Comparison of ENCODE assay signal across 8 cellular contexts in the genomic region with DNA sequence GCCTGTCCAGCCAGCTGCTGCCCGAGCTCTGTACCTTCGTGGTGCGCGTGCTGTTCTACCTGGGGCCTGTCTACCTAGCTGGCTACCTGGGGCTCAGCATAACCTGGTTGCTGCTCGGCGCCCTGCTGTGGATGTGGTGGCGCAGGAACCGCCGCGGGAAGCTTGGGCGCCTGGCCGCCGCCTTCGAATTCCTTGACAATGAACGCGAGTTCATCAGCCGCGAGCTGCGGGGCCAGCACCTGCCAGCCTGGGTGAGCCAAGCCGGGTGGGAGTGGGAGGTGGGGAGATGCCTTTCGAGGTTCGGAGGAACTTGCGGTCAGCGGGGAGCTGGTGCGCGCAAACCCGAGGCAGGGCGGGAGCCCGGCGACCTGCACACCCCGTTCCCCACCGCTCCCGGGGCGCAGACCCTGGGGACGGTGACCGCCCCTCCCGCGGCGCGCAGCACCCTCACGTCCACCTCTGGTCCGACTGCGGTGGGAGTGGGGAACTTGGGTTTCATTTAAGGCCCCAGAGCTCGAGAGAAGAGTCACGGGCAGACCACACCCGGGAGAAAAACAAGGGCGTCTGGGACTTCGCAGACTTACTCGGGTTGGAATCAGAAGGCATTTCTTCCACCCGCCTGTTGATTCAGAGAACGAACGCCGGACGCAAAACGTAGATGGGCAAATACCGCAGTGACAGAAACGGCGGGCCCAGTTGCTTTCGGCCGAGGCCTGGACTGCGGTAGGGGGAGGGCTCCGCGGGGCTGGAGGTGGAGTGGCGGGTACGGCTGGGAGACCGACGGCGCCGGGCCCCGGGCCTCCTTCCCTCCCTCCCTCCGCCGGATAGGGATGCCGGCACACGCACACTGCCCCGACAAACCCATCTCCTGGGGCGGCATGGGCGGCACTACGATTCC.
DNase-seq lines count a peak whose midpoint lies in the region.

No MANE protein-coding gene starts in this region.

- H3K4me3 ChIP-seq in adipocyte (ENCODE audit: low read length), result peak overlapping the region; percentile 78

- DNase-seq in activated effector memory CD4-positive, alpha-beta T cell treated with anti-CD3 and anti-CD28 coated beads, Interleukin-2, amount 50 U/mL, for 16 hours, result peak; percentile 59
- DNase-seq in activated effector memory CD4-positive, alpha-beta T cell treated with Interleukin-2 at 50 U/mL for 16 hours, result no peak
- DNase-seq in adipocyte (ENCODE audit: low read depth) (peak; percentile 16), iris pigment epithelial cell (ENCODE audit: low read depth) (peak; percentile 28), AML-193 (lab: John Stamatoyannopoulos, UW) (no peak), dedifferentiated amniotic fluid mesenchymal stem cell (ENCODE audit: extremely low spot score) (no peak)
- peak; percentile 33 for DNase-seq in stimulated activated CD8-positive, alpha-beta memory T cell treated with anti-CD3 and anti-CD28 coated beads, Interleukin-4, amount 100 ng/mL, for 48 hours
- no peak for DNase-seq in stimulated activated CD4-positive, alpha-beta T cell treated with anti-CD3 and anti-CD28 coated beads, Interleukin-4, amount 100 ng/mL, for 24 hours

- peaks cover 23% of the 10 kb centered on the region for H3K27me3 ChIP-seq in adipocyte (replicated peaks; ENCODE audit: control insufficient read depth, insufficient read depth, low read length)

- H3K9me3 ChIP-seq in adipocyte (ENCODE audit: control insufficient read depth, low read length), result no peaks in the 10 kb centered on the region

- H3K9ac ChIP-seq in adipocyte (ENCODE audit: low read length), result peak overlapping the region; percentile 36

- H3K4me1 ChIP-seq in adipocyte (ENCODE audit: control insufficient read depth, insufficient read depth, low read length), result peaks cover 13% of the 10 kb centered on the region

- no peaks in the 10 kb centered on the region for H3K36me3 ChIP-seq in adipocyte (ENCODE audit: control insufficient read depth, insufficient read depth, low read length, severe bottlenecking)

Comparison
In these comparisons a context has a peak if more than half of its experiments do, and no peak if none do; other contexts are left out.
1. DNase-seq: peak in activated effector memory CD4-positive, alpha-beta T cell treated with anti-CD3 and anti-CD28 coated beads, Interleukin-2, amount 50 U/mL, for 16 hours (single experiment), adipocyte (single experiment), iris pigment epithelial cell (single experiment) and stimulated activated CD8-positive, alpha-beta memory T cell treated with anti-CD3 and anti-CD28 coated beads, Interleukin-4, amount 100 ng/mL, for 48 hours (single experiment); none in activated effector memory CD4-positive, alpha-beta T cell treated with Interleukin-2 at 50 U/mL for 16 hours (single experiment), AML-193 (0 of 2), stimulated activated CD4-positive, alpha-beta T cell treated with anti-CD3 and anti-CD28 coated beads, Interleukin-4, amount 100 ng/mL, for 24 hours (single experiment) and dedifferentiated amniotic fluid mesenchymal stem cell (single experiment).